Comparison of ENCODE assay signal across 8 cellular contexts in genomic region chr1:37999434-38000232, GRCh38. TPM values are rescaled to one million over a fixed set of nuclear protein-coding genes. Genes with fewer than 3 reads are reported as not detected.
DNase-seq lines count a peak whose midpoint lies in the region; ATAC-seq and TF ChIP-seq lines count a peak whose summit lies in the region.

No MANE protein-coding gene starts in this region.

- H3K4me3 ChIP-seq in BLaER1 treated with 17β-estradiol and CSF1 and Interleukin-3, amounts not matched to agents 10 nM and 100 nM = peak overlapping the region in 8 of 10 experiments; percentile 4 to 56 (median 40); a peak in 15 of 20 replicates
- no peak overlapping the region for H3K4me3 ChIP-seq in MG63
- H3K4me3 ChIP-seq in body of pancreas = no peak overlapping the region
- H3K4me3 ChIP-seq in subcutaneous abdominal adipose tissue (ENCODE audit: low read depth in 1 of 5, low read length in 5 of 5) = peak overlapping the region in 4 of 5 donors; percentile 13 to 39 (median 19)

- peak; percentile 59 for DNase-seq in MG63
- peak in 2 of 4 donors; percentile 63 to 72 for DNase-seq in body of pancreas
- peak; percentile 83 for DNase-seq in kidney tubule cell (ENCODE audit: low spot score)
- no peak for DNase-seq in NCI-H2196 treated with DMSO at 0.1 percent for 48 hours (lab: John Stamatoyannopoulos, UW; ENCODE audit: unreplicated experiment)
- DNase-seq in globus pallidus (ENCODE audit: low spot score) = no peak
- DNase-seq in NCI-H1694 treated with DMSO at 0.1 percent for 48 hours (lab: John Stamatoyannopoulos, UW) = no peak

- H3K27ac ChIP-seq in BLaER1 treated with 17β-estradiol and CSF1 and Interleukin-3, amounts not matched to agents 10 nM and 100 nM = peak overlapping the region; percentile 75 to 93 (median 87)
- H3K27ac ChIP-seq in body of pancreas = peak overlapping the region; percentile 41 to 73 (median 64)
- H3K27ac ChIP-seq in subcutaneous abdominal adipose tissue (ENCODE audit: low read depth, low read length) = peak overlapping the region; percentile 78

- H3K4me1 ChIP-seq in BLaER1 treated with 17β-estradiol and CSF1 and Interleukin-3, amounts not matched to agents 10 nM and 100 nM = peaks cover 58 to 99% (median 81%) of the 10 kb centered on the region in 10 experiments
- H3K4me1 ChIP-seq in body of pancreas (peaks cover 42% of the 10 kb centered on the region), subcutaneous abdominal adipose tissue (ENCODE audit: control insufficient read depth in 5 of 5, insufficient read depth in 5 of 5, low read length in 5 of 5) (peaks cover 16 to 89% (median 66%) of the 10 kb centered on the region in 5 donors)

- intact Hi-C loops in body of pancreas (cut with DNase I) = no loop called here

- H3K9ac ChIP-seq in BLaER1 treated with 17β-estradiol and CSF1 and Interleukin-3, amounts not matched to agents 10 nM and 100 nM = peak overlapping the region; percentile 66 to 80 (median 75)
- H3K9ac ChIP-seq in subcutaneous abdominal adipose tissue (ENCODE audit: low read length in 5 of 5) = peak overlapping the region in 3 of 5 donors; percentile 38 to 68 (median 38)

- no peak for TF ChIP-seq CTCF in body of pancreas (IDR thresholded peaks at IDR 0.05)

- H3K36me3 ChIP-seq in BLaER1 treated with 17β-estradiol and CSF1 and Interleukin-3, amounts not matched to agents 10 nM and 100 nM = peaks cover 28 to 43% (median 41%) of the 10 kb centered on the region in 11 experiments
- H3K36me3 ChIP-seq in MG63 (peaks cover 31% of the 10 kb centered on the region), body of pancreas (replicated peaks in 1 of 2; ENCODE audit: insufficient read depth in 1 of 2, low read depth in 2 of 2) (no peaks in the 10 kb centered on the region), subcutaneous abdominal adipose tissue (ENCODE audit: control insufficient read depth in 5 of 5, insufficient read depth in 5 of 5, low read length in 5 of 5) (peaks cover 0 to 18% (median 4%) of the 10 kb centered on the region in 5 donors)

- H4K20me1 ChIP-seq in BLaER1 treated with 17β-estradiol and CSF1 and Interleukin-3, amounts not matched to agents 10 nM and 100 nM = peaks cover 0 to 39% (median 4%) of the 10 kb centered on the region in 11 experiments; a peak in 7 of 22 replicates

- H3K27me3 ChIP-seq in BLaER1 treated with 17β-estradiol and CSF1 and Interleukin-3, amounts not matched to agents 10 nM and 100 nM = no peaks in the 10 kb centered on the region
- no peaks in the 10 kb centered on the region for H3K27me3 ChIP-seq in MG63
- H3K27me3 ChIP-seq in body of pancreas = no peaks in the 10 kb centered on the region
- H3K27me3 ChIP-seq in subcutaneous abdominal adipose tissue (ENCODE audit: control insufficient read depth in 5 of 5, insufficient read depth in 4 of 5, low read length in 5 of 5) = peaks cover 2 to 38% (median 24%) of the 10 kb centered on the region in 5 donors

- TF ChIP-seq POLR2A in body of pancreas (IDR thresholded peaks at IDR 0.05) = no peak

- 36 to 40% methylated on average over 9 of the region's 9 CpGs for WGBS in body of pancreas, 2 donors

- peak; percentile 25 for ATAC-seq in body of pancreas

- no peaks in the 10 kb centered on the region for H3K9me3 ChIP-seq in BLaER1 treated with 17β-estradiol and CSF1 and Interleukin-3, amounts not matched to agents 10 nM and 100 nM (replicated peaks in 1 of 11)
- H3K9me3 ChIP-seq in MG63 (no peaks in the 10 kb centered on the region), body of pancreas (no peaks in the 10 kb centered on the region), subcutaneous abdominal adipose tissue (ENCODE audit: control insufficient read depth in 5 of 5, low read length in 5 of 5) (no peaks in the 10 kb centered on the region)

- H3K4me2 ChIP-seq in BLaER1 treated with 17β-estradiol and CSF1 and Interleukin-3, amounts not matched to agents 10 nM and 100 nM = peak overlapping the region; percentile 87 to 100 (median 98)

RNA-seq across cellular contexts. Expression of gene FHL3, which starts 5.7 kb away (rescaled TPM):
- total RNA-seq in MG63 (2014; rRNA removed; shearing (Covaris generic); ENCODE audit: low replicate concordance) = 13.7 and 26.0 TPM in 2 replicates
- total RNA-seq in body of pancreas = 1 to 10 TPM; 7.3 to 7.8 TPM

RNA-seq across cellular contexts. Expression of gene SF3A3, which starts 9.8 kb away (rescaled TPM):
- 91.1 and 159 TPM in 2 replicates for total RNA-seq in MG63 (2014; rRNA removed; shearing (Covaris generic); ENCODE audit: low replicate concordance)
- total RNA-seq in body of pancreas = 10 to 100 TPM; 22.1 to 54.1 TPM

RNA-seq across cellular contexts. Expression of gene UTP11, which starts 12.9 kb away (rescaled TPM):
- 101 and 200 TPM in 2 replicates for total RNA-seq in MG63 (2014; rRNA removed; shearing (Covaris generic); ENCODE audit: low replicate concordance)
- total RNA-seq in body of pancreas = 10 to 100 TPM; 10.9 to 13.2 TPM

RNA-seq across cellular contexts. Expression of gene POU3F1, which starts 47.0 kb away (rescaled TPM):
- total RNA-seq in MG63 (2014; rRNA removed; shearing (Covaris generic); ENCODE audit: low replicate concordance) = not detected in 2 replicates
- total RNA-seq in body of pancreas = not detected

RNA-seq across cellular contexts. Expression of gene INPP5B, which starts 52.8 kb away (rescaled TPM):
- 12.4 and 19.2 TPM in 2 replicates for total RNA-seq in MG63 (2014; rRNA removed; shearing (Covaris generic); ENCODE audit: low replicate concordance)
- 10 to 100 TPM; 11.5 to 13.5 TPM for total RNA-seq in body of pancreas

Comparison
In these comparisons a context has a peak if more than half of its experiments do, and no peak if none do; other contexts are left out.
1. H3K4me3 ChIP-seq: peak in BLaER1 treated with 17β-estradiol and CSF1 and Interleukin-3, amounts not matched to agents 10 nM and 100 nM (8 of 10) and subcutaneous abdominal adipose tissue (4 of 5); none in MG63 (single experiment) and body of pancreas (0 of 2).
2. DNase-seq: peak in MG63 (single experiment) and kidney tubule cell (single experiment); none in NCI-H2196 treated with DMSO at 0.1 percent for 48 hours (single experiment), globus pallidus (single experiment) and NCI-H1694 treated with DMSO at 0.1 percent for 48 hours (single experiment).
3. Peak in every context shown above with its lines, with median percentiles within 50 percentile points of each other: H3K27ac ChIP-seq.